Comparison of ENCODE assay signal across 11 cellular contexts in the genomic region with DNA sequence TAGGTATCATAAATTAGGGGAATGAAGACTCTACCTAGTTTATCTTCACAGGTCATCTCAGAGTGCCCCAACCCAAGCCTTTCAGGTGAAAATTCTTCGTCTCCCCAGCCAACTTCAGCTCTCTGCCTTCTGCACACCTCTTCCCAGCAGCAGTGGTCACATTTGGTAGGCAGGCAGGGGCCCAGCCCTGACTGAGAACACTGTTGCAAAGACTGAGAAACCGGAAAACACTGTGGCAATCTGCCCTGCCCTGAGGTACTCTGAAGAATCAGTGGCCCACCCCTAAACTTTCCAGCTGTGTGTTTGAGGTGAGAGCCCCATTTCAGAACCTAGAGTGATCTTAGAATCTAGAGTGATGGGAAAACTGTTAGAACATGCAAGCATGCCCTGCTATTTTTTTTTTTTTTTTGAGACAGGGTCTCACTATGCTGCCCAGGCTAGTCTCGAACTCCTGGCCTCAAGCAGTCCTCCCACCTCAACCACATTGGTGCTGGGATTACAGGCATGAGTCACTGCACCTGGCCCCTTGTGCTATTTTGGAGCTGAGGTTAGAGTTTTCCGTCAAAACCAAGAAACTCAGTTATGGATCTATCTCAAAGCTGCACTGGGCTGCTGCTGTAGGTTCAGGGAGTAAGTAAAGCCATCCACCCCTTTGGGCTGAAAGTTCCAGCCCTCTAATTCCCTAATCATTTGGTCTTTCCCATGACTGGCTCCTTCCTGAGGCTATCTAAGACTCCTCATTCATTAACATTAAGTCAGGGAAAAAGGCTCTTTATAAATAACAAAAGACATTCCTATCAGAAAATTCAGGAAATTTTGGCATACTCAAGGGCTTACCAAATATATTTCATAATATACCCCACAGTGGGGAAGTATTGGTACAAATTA. TPM values are rescaled to one million over a fixed set of nuclear protein-coding genes. Genes with fewer than 3 reads are reported as not detected.
DNase-seq lines count a peak whose midpoint lies in the region; ATAC-seq and TF ChIP-seq lines count a peak whose summit lies in the region.
"Had no signal": no experiment of that assay in that cellular context is flagged by ENCODE, and none has a peak within 500 bp of the region (broad histone marks: within the 10 kb centered on the region; RNA-seq: fewer than 3 reads in every experiment).

No MANE protein-coding gene starts in this region.

- intact Hi-C loops in naive thymus-derived CD4-positive, alpha-beta T cell (cut with micrococcal nuclease): loop anchor here (10.0 kb wide), 3 partner anchors 1318 to 1992 kb away; a partner anchor contains a TSS
- intact Hi-C loops in CD14-positive monocyte (cut with micrococcal nuclease) (loop anchor here (5.0 to 10.0 kb wide), 4 partner anchors 130 to 242 kb away; a partner anchor contains a TSS), sciatic nerve (cut with DNase I) (no loop called here)

- H3K23ac ChIP-seq in trophoblast cell (ENCODE audit: low read length): no peak overlapping the region

- H3K4me1 ChIP-seq in naive thymus-derived CD4-positive, alpha-beta T cell (ENCODE audit: control insufficient read depth in 2 of 2, insufficient read depth in 2 of 2, low read length in 2 of 2): peaks cover 12 to 14% of the 10 kb centered on the region in 2 donors
- peaks cover 0 to 8% of the 10 kb centered on the region in 2 experiments for H3K4me1 ChIP-seq in trophoblast cell (ENCODE audit: control insufficient read depth in 1 of 2, insufficient read depth in 2 of 2, low read length in 2 of 2)

- peak; percentile 14 for DNase-seq in stimulated activated CD4-positive, alpha-beta T cell treated with anti-CD3 and anti-CD28 coated beads, Interleukin-1b, Interleukin-23, amount 100 ng/mL, for 48 hours
- no peak for DNase-seq in stimulated activated CD4-positive, alpha-beta T cell treated with anti-CD3 and anti-CD28 coated beads, Interleukin-4, amount 100 ng/mL, for 4 hours
- no peak for DNase-seq in naive thymus-derived CD4-positive, alpha-beta T cell
- DNase-seq in NCI-H774 (lab: John Stamatoyannopoulos, UW): no peak
- DNase-seq in trophoblast cell: no peak
- DNase-seq in CD14-positive monocyte (ENCODE audit: low spot score): no peak
- no peak for DNase-seq in sciatic nerve (ENCODE audit: low spot score)
- DNase-seq: left ventricle myocardium inferior, NCI-H82 had no signal

- H3K9ac ChIP-seq in trophoblast cell (ENCODE audit: low read length): no peak overlapping the region

- peaks cover 7% of the 10 kb centered on the region for H3K79me2 ChIP-seq in trophoblast cell (ENCODE audit: control insufficient read depth, insufficient read depth, low read length, poor library complexity)

- H3K18ac ChIP-seq in trophoblast cell (ENCODE audit: low read length): no peak overlapping the region

- no peaks in the 10 kb centered on the region for H3K27me3 Mint-ChIP-seq in activated naive CD8-positive, alpha-beta T cell
- H3K27me3 Mint-ChIP-seq in naive thymus-derived CD4-positive, alpha-beta T cell: no peaks in the 10 kb centered on the region
- H3K27me3 Mint-ChIP-seq in CD14-positive monocyte (ENCODE audit: low read depth in 3 of 3): peaks cover 0 to 6% (median 0%) of the 10 kb centered on the region in 3 donors
- H3K27me3 Mint-ChIP-seq: stimulated activated memory B cell treated with anti-CD40 and anti-IgM and Interleukin-4, amounts not matched to agents 10 μg/mL and 1 μg/mL and 100 μg/mL, for 72 hours had no signal

- H3K4ac ChIP-seq in trophoblast cell (ENCODE audit: low read depth, low read length): no peak overlapping the region

- peaks cover 10% of the 10 kb centered on the region for H3K36me3 Mint-ChIP-seq in activated naive CD8-positive, alpha-beta T cell
- peaks cover 0 to 24% (median 2%) of the 10 kb centered on the region in 5 donors for H3K36me3 Mint-ChIP-seq in naive thymus-derived CD4-positive, alpha-beta T cell
- H3K36me3 Mint-ChIP-seq in CD14-positive monocyte: peaks cover 6 to 10% of the 10 kb centered on the region in 2 donors

- no peaks in the 10 kb centered on the region for H3K9me3 ChIP-seq in naive thymus-derived CD4-positive, alpha-beta T cell (ENCODE audit: control insufficient read depth in 2 of 3, low read length in 3 of 3)
- no peaks in the 10 kb centered on the region for H3K9me3 ChIP-seq in trophoblast cell (ENCODE audit: insufficient read depth, low read depth, low read length)
- H3K9me3 ChIP-seq: left ventricle myocardium inferior had no signal

- H3K36me3 ChIP-seq in naive thymus-derived CD4-positive, alpha-beta T cell (ENCODE audit: control insufficient read depth in 2 of 3, insufficient read depth in 3 of 3, low read length in 3 of 3): peaks cover 0 to 20% (median 5%) of the 10 kb centered on the region in 3 experiments
- peaks cover 3 to 4% of the 10 kb centered on the region in 2 experiments for H3K36me3 ChIP-seq in trophoblast cell (ENCODE audit: control insufficient read depth in 1 of 2, insufficient read depth in 2 of 2, low read length in 2 of 2)

- H3K27ac Mint-ChIP-seq in activated naive CD8-positive, alpha-beta T cell: peak overlapping the region; percentile 83
- peak overlapping the region; percentile 65 to 90 (median 81) for H3K27ac Mint-ChIP-seq in naive thymus-derived CD4-positive, alpha-beta T cell
- H3K27ac Mint-ChIP-seq in CD14-positive monocyte: peak overlapping the region in 2 of 7 donors; percentile 52 to 57

- H3K4me2 ChIP-seq in trophoblast cell (ENCODE audit: low read length): no peak overlapping the region

- H3K4me1 Mint-ChIP-seq in activated naive CD8-positive, alpha-beta T cell (ENCODE audit: low read depth): peaks cover 33% of the 10 kb centered on the region
- H3K4me1 Mint-ChIP-seq in naive thymus-derived CD4-positive, alpha-beta T cell: peaks cover 16 to 40% (median 25%) of the 10 kb centered on the region in 7 donors
- peaks cover 23% of the 10 kb centered on the region for H3K4me1 Mint-ChIP-seq in CD14-positive monocyte

- H2BK120ac ChIP-seq in trophoblast cell (ENCODE audit: insufficient read depth, low read length, poor library complexity): no peak overlapping the region

- no peak overlapping the region for H4K12ac ChIP-seq in trophoblast cell (ENCODE audit: low read depth, low read length)

- peaks cover 7% of the 10 kb centered on the region for H3K79me1 ChIP-seq in trophoblast cell (ENCODE audit: low read length)

- peak overlapping the region; percentile 63 for H3K4me3 Mint-ChIP-seq in activated naive CD8-positive, alpha-beta T cell
- peak overlapping the region in 9 of 10 donors; percentile 20 to 65 (median 49) for H3K4me3 Mint-ChIP-seq in naive thymus-derived CD4-positive, alpha-beta T cell
- H3K4me3 Mint-ChIP-seq in CD14-positive monocyte: no peak overlapping the region
- H3K4me3 Mint-ChIP-seq: stimulated activated memory B cell treated with anti-CD40 and anti-IgM and Interleukin-4, amounts not matched to agents 10 μg/mL and 1 μg/mL and 100 μg/mL, for 72 hours had no signal

- WGBS in trophoblast cell (ENCODE audit: extremely low coverage, insufficient coverage, insufficient read length): no CpG with 5 or more reads among the region's 4 CpGs

- no peak overlapping the region for H2BK12ac ChIP-seq in trophoblast cell (ENCODE audit: low read length)

- no peak overlapping the region for H2AK5ac ChIP-seq in trophoblast cell (ENCODE audit: low read length)

- no peak overlapping the region for H2BK5ac ChIP-seq in trophoblast cell (ENCODE audit: low read depth, low read length, poor library complexity)

- H3K27me3 ChIP-seq in naive thymus-derived CD4-positive, alpha-beta T cell (ENCODE audit: control insufficient read depth in 2 of 2, insufficient read depth in 2 of 2, low read length in 2 of 2): no peaks in the 10 kb centered on the region
- no peaks in the 10 kb centered on the region for H3K27me3 ChIP-seq in trophoblast cell (ENCODE audit: insufficient read depth, low read length)

- no peak overlapping the region for H4K8ac ChIP-seq in trophoblast cell (ENCODE audit: low read depth, low read length)

- ATAC-seq in naive thymus-derived CD4-positive, alpha-beta T cell: no peak
- no peak for ATAC-seq in sciatic nerve
- ATAC-seq: stimulated activated memory B cell treated with anti-CD40 and anti-IgM and Interleukin-4, amounts not matched to agents 10 μg/mL and 1 μg/mL and 100 μg/mL, for 72 hours had no signal

- no peaks in the 10 kb centered on the region for H3K9me3 Mint-ChIP-seq in activated naive CD8-positive, alpha-beta T cell (ENCODE audit: low read depth)
- peaks cover 0 to 4% (median 0%) of the 10 kb centered on the region in 11 donors for H3K9me3 Mint-ChIP-seq in naive thymus-derived CD4-positive, alpha-beta T cell
- peaks cover 0 to 2% (median 0%) of the 10 kb centered on the region in 7 donors for H3K9me3 Mint-ChIP-seq in CD14-positive monocyte
- H3K9me3 Mint-ChIP-seq: stimulated activated memory B cell treated with anti-CD40 and anti-IgM and Interleukin-4, amounts not matched to agents 10 μg/mL and 1 μg/mL and 100 μg/mL, for 72 hours had no signal

- no peak overlapping the region for H3K4me3 ChIP-seq in naive thymus-derived CD4-positive, alpha-beta T cell (ENCODE audit: low read length)
- no peak overlapping the region for H3K4me3 ChIP-seq in trophoblast cell (ENCODE audit: low read depth, low read length)
- H3K4me3 ChIP-seq: left ventricle myocardium inferior had no signal

- no peak overlapping the region for H3K14ac ChIP-seq in trophoblast cell (ENCODE audit: low read length)

- no peak overlapping the region for H2AFZ ChIP-seq in trophoblast cell (ENCODE audit: insufficient read depth, low read length, poor library complexity)

- H4K91ac ChIP-seq in trophoblast cell (ENCODE audit: low read depth, low read length): no peak overlapping the region

- no peak overlapping the region for H3K27ac ChIP-seq in naive thymus-derived CD4-positive, alpha-beta T cell (ENCODE audit: low read depth, low read length)
- no peak overlapping the region for H3K27ac ChIP-seq in trophoblast cell (ENCODE audit: low read depth, low read length)

- CTCF ChIA-PET in naive thymus-derived CD4-positive, alpha-beta T cell (lab: Charles Lee): interaction anchor here (1.2 kb wide), 1 partner anchor 8 kb away, joined by 3 read pairs; no protein-coding TSS in a partner anchor

- no peak for TF ChIP-seq CTCF in CD14-positive monocyte (IDR thresholded peaks at IDR 0.05)

- POLR2A ChIA-PET in naive thymus-derived CD4-positive, alpha-beta T cell (lab: Charles Lee): interaction anchor here (0.6 to 6.7 kb wide), 6 partner anchors 8 to 241 kb away, joined by 3 to 123 read pairs (median 4); a partner anchor contains a TSS

RNA-seq across cellular contexts. Expression of a gene that starts 1.7 kb away (rescaled TPM):
- total RNA-seq in naive thymus-derived CD4-positive, alpha-beta T cell: 1,000 to 10,000 TPM in 1 of 5 experiments, 100 to 1,000 TPM in 2, 10 to 100 TPM in 2; 89.5 to 1,229 (median 211) TPM
- 100 to 1,000 TPM; 321 to 353 TPM for polyA plus RNA-seq in naive thymus-derived CD4-positive, alpha-beta T cell
- polyA plus RNA-seq in trophoblast cell (2013): 561 and 571 TPM in 2 replicates
- 100 to 1,000 TPM; 438 to 501 TPM for polyA plus RNA-seq in CD14-positive monocyte
- 303 TPM for total RNA-seq in sciatic nerve

RNA-seq across cellular contexts. Expression of a gene that starts 19.4 kb away (rescaled TPM):
- total RNA-seq in naive thymus-derived CD4-positive, alpha-beta T cell: not detected
- polyA plus RNA-seq in naive thymus-derived CD4-positive, alpha-beta T cell: 1 to 10 TPM in 1 of 2 donors, not detected in 1; 3.6 TPM
- polyA plus RNA-seq in trophoblast cell (2013): 0.11 and 0.15 TPM in 2 replicates
- not detected for polyA plus RNA-seq in CD14-positive monocyte
- 0.80 TPM for total RNA-seq in sciatic nerve
- total RNA-seq: left ventricle myocardium inferior had no signal

Comparison
In these comparisons a context has a peak if more than half of its experiments do, and no peak if none do; other contexts are left out.
1. H3K4me3 Mint-ChIP-seq: peak in activated naive CD8-positive, alpha-beta T cell (single experiment) and naive thymus-derived CD4-positive, alpha-beta T cell (9 of 10); none in CD14-positive monocyte (0 of 2).